In genomic region chr5:29380029-29380428, GRCh38 we compare ENCODE assay signal across 28 cellular contexts.
"Had no signal": no experiment of that assay in that cellular context is flagged by ENCODE, and none has a peak within 500 bp of the region (broad histone marks: within the 10 kb centered on the region; RNA-seq: fewer than 3 reads in every experiment).

No MANE protein-coding gene starts in this region.

- DNase-seq: activated B cell treated with CpG ODN at 0.5 μM for 24 hours; activated CD4-positive, alpha-beta memory T cell treated with anti-CD3 and anti-CD28 coated beads for 36 hours; activated CD4-positive, alpha-beta T cell treated with anti-CD3 and anti-CD28 coated beads for 4 hours; activated CD4-positive, alpha-beta T cell treated with anti-CD3 and anti-CD28 coated beads, Interleukin-2, amount 10 ng/mL, durations not matched to agents 24 days and 14 days; activated CD4-positive, alpha-beta T cell treated with anti-CD3 and anti-CD28 coated beads, Interleukin-2, amount 50 U/mL, for 1 hour; activated CD4-positive, alpha-beta T cell treated with anti-CD3 and anti-CD28 coated beads, Interleukin-2, amount 50 U/mL, for 4 hours; activated CD4-positive, CD25-positive, alpha-beta regulatory T cell treated with anti-CD3 and anti-CD28 coated beads, Interleukin-2, amount 50 U/mL, for 72 hours; activated CD8-positive, alpha-beta memory T cell treated with anti-CD3 and anti-CD28 coated beads, Interleukin-2, amount 50 U/mL, for 4 hours; activated CD8-positive, alpha-beta T cell treated with anti-CD3 and anti-CD28 coated beads for 36 hours; activated effector memory CD4-positive, alpha-beta T cell treated with anti-CD3 and anti-CD28 coated beads, Interleukin-2, amount 50 U/mL, for 16 hours; activated gamma-delta T cell treated with Interleukin-2 at 50 U/mL for 16 hours; activated naive CD4-positive, alpha-beta T cell; activated naive CD4-positive, alpha-beta T cell treated with anti-CD3 and anti-CD28 coated beads for 36 hours; activated naive CD4-positive, alpha-beta T cell treated with anti-CD3 and anti-CD28 coated beads, Interleukin-2, amount 50 U/mL, for 16 hours; activated naive CD8-positive, alpha-beta T cell treated with anti-CD3 and anti-CD28 coated beads for 36 hours; activated T-cell treated with anti-CD3 and anti-CD28 coated beads for 4 hours; activated T-cell treated with anti-CD3 and anti-CD28 coated beads, Interleukin-2, amount 50 U/mL, for 1 hour; activated T-cell treated with anti-CD3 and anti-CD28 coated beads, Interleukin-2, amount 50 U/mL, for 4 hours; activated T-cell treated with anti-CD3 and anti-CD28 coated beads, Interleukin-2, amount 50 U/mL, for 72 hours; adrenal gland; amniotic stem cell; aorta; body of pancreas; brain microvascular endothelial cell; central memory CD4-positive, alpha-beta T cell; T-helper 9 cell had no signal

- H3K9me3 ChIP-seq: adrenal gland, body of pancreas, breast epithelium had no signal

- H3K27me3 ChIP-seq: adrenal gland, body of pancreas, brain microvascular endothelial cell, breast epithelium had no signal

- H3K4me3 ChIP-seq: adrenal gland, body of pancreas, breast epithelium had no signal

- H3K4me1 ChIP-seq: adrenal gland, body of pancreas, breast epithelium had no signal

- H3K27ac ChIP-seq: adrenal gland, body of pancreas, brain microvascular endothelial cell, breast epithelium, VCaP had no signal

- H3K36me3 ChIP-seq: adrenal gland, brain microvascular endothelial cell, breast epithelium had no signal
